ENCODE assay signal across 22 cellular contexts in genomic region chr11:70409871-70410270, GRCh38. TPM values are rescaled to one million over a fixed set of nuclear protein-coding genes. Genes with fewer than 3 reads are reported as not detected.
"Had no signal": no experiment of that assay in that cellular context is flagged by ENCODE, and none has a peak within 500 bp of the region (broad histone marks: within the 10 kb centered on the region; RNA-seq: fewer than 3 reads in every experiment).

No MANE protein-coding gene starts in this region.

- H3K36me3 Mint-ChIP-seq: naive thymus-derived CD8-positive, alpha-beta T cell; stimulated activated effector memory CD8-positive, alpha-beta T cell treated with anti-CD3 and anti-CD28 coated beads, Interleukin-12 subunit alpha, Interleukin-12 subunit beta, amount 100 ng/mL, for 72 hours had no signal

- H3K4me3 ChIP-seq: lower lobe of right lung, right atrium auricular region, sigmoid colon, spleen, suprapubic skin, thoracic aorta, tibial artery, upper lobe of right lung had no signal

- H3K9me3 ChIP-seq: lower lobe of right lung, right atrium auricular region, sigmoid colon, spleen, suprapubic skin, thoracic aorta, tibial artery, upper lobe of right lung had no signal

- H3K4me1 ChIP-seq: lower lobe of right lung, parathyroid adenoma, right atrium auricular region, sigmoid colon, suprapubic skin, tibial artery, upper lobe of right lung had no signal

- H3K4me3 Mint-ChIP-seq: naive thymus-derived CD8-positive, alpha-beta T cell; nephron; neural crest cell; stimulated activated effector memory CD8-positive, alpha-beta T cell treated with anti-CD3 and anti-CD28 coated beads, Interleukin-12 subunit alpha, Interleukin-12 subunit beta, amount 100 ng/mL, for 72 hours; stimulated activated naive CD8-positive, alpha-beta T cell treated with anti-CD3 and anti-CD28 coated beads, Interleukin-15, Interleukin-2, amounts not matched to agents 100 ng/mL and 50 ng/mL, for 24 hours had no signal

- H3K27me3 ChIP-seq: right atrium auricular region, sigmoid colon, suprapubic skin, tibial artery, upper lobe of right lung had no signal

- H3K27me3 Mint-ChIP-seq: progenitor cell of endocrine pancreas had no signal

- H3K27ac Mint-ChIP-seq: naive thymus-derived CD8-positive, alpha-beta T cell; nephron; progenitor cell of endocrine pancreas; stimulated activated effector memory CD8-positive, alpha-beta T cell treated with anti-CD3 and anti-CD28 coated beads, Interleukin-12 subunit alpha, Interleukin-12 subunit beta, amount 100 ng/mL, for 72 hours; stimulated activated naive CD8-positive, alpha-beta T cell treated with anti-CD3 and anti-CD28 coated beads, Interleukin-15, Interleukin-2, amounts not matched to agents 100 ng/mL and 50 ng/mL, for 24 hours had no signal

- H3K27ac ChIP-seq: lower lobe of right lung, parathyroid adenoma, sigmoid colon, spleen, suprapubic skin, thoracic aorta, tibial artery, upper lobe of right lung had no signal

- H3K9me3 Mint-ChIP-seq: naive thymus-derived CD8-positive, alpha-beta T cell; nephron; neural crest cell; stimulated activated effector memory CD8-positive, alpha-beta T cell treated with anti-CD3 and anti-CD28 coated beads, Interleukin-12 subunit alpha, Interleukin-12 subunit beta, amount 100 ng/mL, for 72 hours; stimulated activated naive CD8-positive, alpha-beta T cell treated with anti-CD3 and anti-CD28 coated beads, Interleukin-15, Interleukin-2, amounts not matched to agents 100 ng/mL and 50 ng/mL, for 24 hours had no signal

- ATAC-seq: lower lobe of right lung; naive thymus-derived CD8-positive, alpha-beta T cell; stimulated activated effector memory CD8-positive, alpha-beta T cell treated with anti-CD3 and anti-CD28 coated beads, Interleukin-12 subunit alpha, Interleukin-12 subunit beta, amount 100 ng/mL, for 72 hours; upper lobe of right lung had no signal

- H3K4me1 Mint-ChIP-seq: nephron; neural crest cell; stimulated activated effector memory CD8-positive, alpha-beta T cell treated with anti-CD3 and anti-CD28 coated beads, Interleukin-12 subunit alpha, Interleukin-12 subunit beta, amount 100 ng/mL, for 72 hours had no signal

- H3K9ac ChIP-seq: parathyroid adenoma had no signal

- H2AFZ ChIP-seq: parathyroid adenoma had no signal

- DNase-seq: islet precursor cell; lower lobe of right lung; mammary epithelial cell; mesenchymal stem cell; naive thymus-derived CD8-positive, alpha-beta T cell; sigmoid colon; small intestine; spleen; stimulated activated CD4-positive, alpha-beta T cell treated with anti-CD3 and anti-CD28 coated beads, Interleukin-4, amount 100 ng/mL, for 24 hours; stimulated activated naive CD4-positive, alpha-beta T cell; tibial artery; trophoblast cell; upper lobe of right lung had no signal

RNA-seq across cellular contexts. Expression of gene CTTN, which starts 11.5 kb away (rescaled TPM):
- polyA plus RNA-seq: naive thymus-derived CD8-positive, alpha-beta T cell had no signal
